16 cellular contexts compared by ENCODE assay signal in genomic region chr7:41315764-41316163, GRCh38.
DNase-seq lines count a peak whose midpoint lies in the region; ATAC-seq, FAIRE-seq and TF ChIP-seq lines count a peak whose summit lies in the region.
"Had no signal": no experiment of that assay in that cellular context is flagged by ENCODE, and none has a peak within 500 bp of the region (broad histone marks: within the 10 kb centered on the region; RNA-seq: fewer than 3 reads in every experiment).

No MANE protein-coding gene starts in this region.

- POLR2A ChIA-PET in PC-3 (lab: Charles Lee; ENCODE audit: unreplicated experiment): no interaction called here

- CTCF ChIA-PET in PC-3 (lab: Charles Lee): no interaction called here
- CTCF ChIA-PET in activated naive CD4-positive, alpha-beta T cell treated with anti-CD3 and anti-CD28 coated beads, Interleukin-2, amount 10 ng/mL, durations not matched to agents 7 days and 5 days (lab: Charles Lee): interaction anchor here (0.6 to 1.0 kb wide), 2 partner anchors 26 to 63 kb away, joined by 3 read pairs; no protein-coding TSS in a partner anchor

- H3K4me1 ChIP-seq in PC-3 (ENCODE audit: insufficient read depth, low read length): no peaks in the 10 kb centered on the region
- H3K4me1 ChIP-seq: esophagus squamous epithelium had no signal

- H3K27me3 Mint-ChIP-seq in osteocyte (ENCODE audit: unreplicated experiment): no peaks in the 10 kb centered on the region
- H3K27me3 Mint-ChIP-seq in activated naive CD4-positive, alpha-beta T cell treated with anti-CD3 and anti-CD28 coated beads, Interleukin-2, amount 10 ng/mL, durations not matched to agents 7 days and 5 days: no peaks in the 10 kb centered on the region

- no peak overlapping the region for H3K9ac ChIP-seq in PC-3 (ENCODE audit: low read length)

- no peaks in the 10 kb centered on the region for H3K79me2 ChIP-seq in PC-3 (ENCODE audit: low read length)

- 0 out of 2 replicates have a peak, but pooled peaks have one; percentile 24 for ATAC-seq in PC-3
- ATAC-seq: natural killer cell had no signal

- FAIRE-seq in HTR-8/SVneo (lab: Jason Lieb, UNC): no peak
- FAIRE-seq: GM12892 had no signal

- DNase-seq in PC-3 (no peak), epithelial cell of proximal tubule (ENCODE audit: low read depth) (no peak), osteocyte (ENCODE audit: extremely low spot score, unreplicated experiment) (no peak), HTR-8/SVneo (ENCODE audit: insufficient read length, low spot score) (no peak), OCI-M2 (lab: John Stamatoyannopoulos, UW; ENCODE audit: unreplicated experiment) (no peak)
- no peak for DNase-seq in activated naive CD4-positive, alpha-beta T cell treated with anti-CD3 and anti-CD28 coated beads, Interleukin-2, amount 10 ng/mL, durations not matched to agents 7 days and 5 days
- DNase-seq: activated CD4-positive, alpha-beta T cell treated with anti-CD3 and anti-CD28 coated beads, Interleukin-2, amount 50 U/mL, for 48 hours; activated gamma-delta T cell; esophagus squamous epithelium; islet precursor cell; natural killer cell; NCI-H1694 had no signal

- H3K36me3 Mint-ChIP-seq in osteocyte (ENCODE audit: unreplicated experiment): no peaks in the 10 kb centered on the region
- H3K36me3 Mint-ChIP-seq in activated naive CD4-positive, alpha-beta T cell treated with anti-CD3 and anti-CD28 coated beads, Interleukin-2, amount 10 ng/mL, durations not matched to agents 7 days and 5 days: no peaks in the 10 kb centered on the region
- H3K36me3 Mint-ChIP-seq: natural killer cell had no signal

- no peaks in the 10 kb centered on the region for H3K9me3 Mint-ChIP-seq in osteocyte (ENCODE audit: unreplicated experiment)
- H3K9me3 Mint-ChIP-seq in activated naive CD4-positive, alpha-beta T cell treated with anti-CD3 and anti-CD28 coated beads, Interleukin-2, amount 10 ng/mL, durations not matched to agents 7 days and 5 days: peaks cover 12% of the 10 kb centered on the region

- H3K27ac ChIP-seq in PC-3 (ENCODE audit: low read length): no peak overlapping the region
- H3K27ac ChIP-seq: esophagus squamous epithelium, thoracic aorta had no signal

- no peaks in the 10 kb centered on the region for H3K27me3 ChIP-seq in PC-3 (ENCODE audit: low read length)
- H3K27me3 ChIP-seq: esophagus squamous epithelium had no signal

- no peaks in the 10 kb centered on the region for H3K9me2 ChIP-seq in PC-3 (replicated peaks; ENCODE audit: low read length)

- no peaks in the 10 kb centered on the region for H3K4me1 Mint-ChIP-seq in osteocyte (ENCODE audit: unreplicated experiment)
- H3K4me1 Mint-ChIP-seq in activated naive CD4-positive, alpha-beta T cell treated with anti-CD3 and anti-CD28 coated beads, Interleukin-2, amount 10 ng/mL, durations not matched to agents 7 days and 5 days: no peaks in the 10 kb centered on the region
- H3K4me1 Mint-ChIP-seq: natural killer cell had no signal

- no peaks in the 10 kb centered on the region for H3K9me3 ChIP-seq in PC-3 (ENCODE audit: low read length)
- H3K9me3 ChIP-seq: esophagus squamous epithelium, thoracic aorta had no signal

- TF ChIP-seq CTCF in GM12873 (IDR thresholded peaks at IDR 0.05; ENCODE audit: insufficient read depth, low read depth, low read length, missing control alignments) (peak; percentile 24), PC-3 (conservative IDR thresholded peaks at IDR 0.05; ENCODE audit: low read depth, low read length) (peak; percentile 64), epithelial cell of proximal tubule (conservative IDR thresholded peaks at IDR 0.05; ENCODE audit: low read depth, low read length) (peak; percentile 52), osteocyte (IDR thresholded peaks at IDR 0.05) (peak; percentile 24)

- no peak overlapping the region for H3K27ac Mint-ChIP-seq in osteocyte (ENCODE audit: unreplicated experiment)
- H3K27ac Mint-ChIP-seq in activated naive CD4-positive, alpha-beta T cell treated with anti-CD3 and anti-CD28 coated beads, Interleukin-2, amount 10 ng/mL, durations not matched to agents 7 days and 5 days: no peak overlapping the region
- H3K27ac Mint-ChIP-seq: natural killer cell; T-helper 1 cell treated with Interleukin-12 subunit alpha and Interleukin-12 subunit beta and Interleukin-4 antibody, amounts not matched to agents 30 μg/mL and 1 μg/mL, for 36 hours had no signal

- BruUV-seq in PC-3 (replicated peaks; lab: Mats Ljungman, UMichigan): no TSS peak

- intact Hi-C loops in PC-3 (cut with micrococcal nuclease): no loop called here

- H3F3A ChIP-seq in PC-3 (ENCODE audit: low read length, unreplicated experiment): no peaks in the 10 kb centered on the region

- no peak overlapping the region for H3K4me2 ChIP-seq in PC-3 (ENCODE audit: low read length)

- H3K4me3 ChIP-seq in PC-3 (ENCODE audit: low read length): no peak overlapping the region
- H3K4me3 ChIP-seq in epithelial cell of proximal tubule (ENCODE audit: low read depth, low read length): no peak overlapping the region
- H3K4me3 ChIP-seq: esophagus squamous epithelium, thoracic aorta had no signal

- H4K20me1 ChIP-seq in PC-3 (ENCODE audit: low read length): no peaks in the 10 kb centered on the region

- H3K4me3 Mint-ChIP-seq in osteocyte (ENCODE audit: unreplicated experiment): no peak overlapping the region
- H3K4me3 Mint-ChIP-seq in activated naive CD4-positive, alpha-beta T cell treated with anti-CD3 and anti-CD28 coated beads, Interleukin-2, amount 10 ng/mL, durations not matched to agents 7 days and 5 days: no peak overlapping the region
- H3K4me3 Mint-ChIP-seq: natural killer cell; T-helper 1 cell treated with Interleukin-12 subunit alpha and Interleukin-12 subunit beta and Interleukin-4 antibody, amounts not matched to agents 30 μg/mL and 1 μg/mL, for 36 hours had no signal

- H3K36me3 ChIP-seq in PC-3 (ENCODE audit: low read depth, low read length): no peaks in the 10 kb centered on the region
- H3K36me3 ChIP-seq: esophagus squamous epithelium, thoracic aorta had no signal

- no peak overlapping the region for H2AFZ ChIP-seq in PC-3 (ENCODE audit: low read length)
